Comparison of ENCODE assay signal across 1 cellular context in genomic region chr9:133977421-133978201, GRCh38.
TF ChIP-seq lines count a peak whose summit lies in the region.

No MANE protein-coding gene starts in this region.

TF ChIP-seq in K562, 482 proteins besides CTCF, POLR2A, EP300 and RAD21:
- TF ChIP-seq PKNOX1 (IDR thresholded peaks at IDR 0.05): peak; percentile 61
- TF ChIP-seq ZBTB40 (IDR thresholded peaks at IDR 0.05): no peak
- TF ChIP-seq ZBTB40 (CRISPR knock-in tag; IDR thresholded peaks at IDR 0.05): no peak
- TF ChIP-seq ZZZ3 (IDR thresholded peaks at IDR 0.05): no peak
- TF ChIP-seq ZBTB5 (IDR thresholded peaks at IDR 0.05): no peak
- no peak for TF ChIP-seq MAFF (IDR thresholded peaks at IDR 0.05; ENCODE audit: low read length)
- TF ChIP-seq PBX2 (CRISPR knock-in tag; IDR thresholded peaks at IDR 0.05; ENCODE audit: low read depth): 0 out of 2 replicates have a peak, but pooled peaks have one; percentile 8
- no peak for TF ChIP-seq PBX2 (tag; conservative IDR thresholded peaks at IDR 0.05; ENCODE audit: low read depth)
- no peak for TF ChIP-seq MTA3 (IDR thresholded peaks at IDR 0.05; ENCODE audit: borderline replicate concordance)
- no peak for TF ChIP-seq BACH1 (tag; IDR thresholded peaks at IDR 0.05)
- TF ChIP-seq MCM3 (IDR thresholded peaks at IDR 0.05): no peak
- TF ChIP-seq MTF1 (CRISPR knock-in tag; IDR thresholded peaks at IDR 0.05; ENCODE audit: borderline replicate concordance): no peak
- no peak for TF ChIP-seq MITF (IDR thresholded peaks at IDR 0.05)
